2 cellular contexts compared by ENCODE assay signal in genomic region chr4:20318011-20318898, GRCh38.
TF ChIP-seq lines count a peak whose summit lies in the region.

No MANE protein-coding gene starts in this region.

TF ChIP-seq in IMR-90, 13 proteins besides CTCF, POLR2A, EP300 and RAD21:
- TF ChIP-seq FOS (IDR thresholded peaks at IDR 0.05; ENCODE audit: low read depth, low read length) (no peak), BHLHE40 (IDR thresholded peaks at IDR 0.05; ENCODE audit: low read depth, low read length) (no peak), RCOR1 (IDR thresholded peaks at IDR 0.05; ENCODE audit: insufficient replicate concordance, low read length) (no peak), USF2 (IDR thresholded peaks at IDR 0.05; ENCODE audit: low read depth, low read length) (no peak), CEBPB (IDR thresholded peaks at IDR 0.05; ENCODE audit: low read depth, low read length) (no peak), RFX5 (IDR thresholded peaks at IDR 0.05; ENCODE audit: low read depth, low read length) (no peak), MAFK (IDR thresholded peaks at IDR 0.05; ENCODE audit: low read depth, low read length) (no peak), SMC3 (IDR thresholded peaks at IDR 0.05; ENCODE audit: low read depth, low read length) (no peak), ELK1 (IDR thresholded peaks at IDR 0.05; ENCODE audit: borderline replicate concordance, low read depth, low read length) (no peak), NFE2L2 (IDR thresholded peaks at IDR 0.05; ENCODE audit: low read depth, low read length) (no peak), MAZ (IDR thresholded peaks at IDR 0.05; ENCODE audit: borderline replicate concordance, low read depth, low read length) (no peak), MXI1 (IDR thresholded peaks at IDR 0.05; ENCODE audit: borderline replicate concordance, low read depth, low read length) (no peak), CHD1 (IDR thresholded peaks at IDR 0.05; ENCODE audit: low read depth, low read length) (no peak)

TF ChIP-seq in H1, 55 proteins besides CTCF, POLR2A, EP300 and RAD21:
- TF ChIP-seq SP2 (IDR thresholded peaks at IDR 0.05; ENCODE audit: low read length) (no peak), EGR1 (IDR thresholded peaks at IDR 0.05; ENCODE audit: borderline replicate concordance, low read depth, low read length) (no peak), CEBPB (IDR thresholded peaks at IDR 0.05; ENCODE audit: low read depth, low read length) (no peak), YY1 (IDR thresholded peaks at IDR 0.05; ENCODE audit: low read depth, low read length) (no peak), JUN (IDR thresholded peaks at IDR 0.05; ENCODE audit: low read depth, low read length) (no peak), NRF1 (IDR thresholded peaks at IDR 0.05; ENCODE audit: low read depth, low read length) (no peak), TAF7 (optimal IDR thresholded peaks at IDR 0.05; ENCODE audit: borderline replicate concordance, low read depth, low read length) (no peak), POU5F1 (IDR thresholded peaks at IDR 0.05; ENCODE audit: low read depth, low read length) (no peak), RXRA (IDR thresholded peaks at IDR 0.05; ENCODE audit: insufficient read depth, low read depth, low read length) (no peak), GTF2F1 (IDR thresholded peaks at IDR 0.05; ENCODE audit: borderline replicate concordance, low read depth, low read length) (no peak), ATF2 (IDR thresholded peaks at IDR 0.05; ENCODE audit: low read length) (no peak)
TF ChIP-seq in H1: peak in this region for 0.
